9 cellular contexts compared by ENCODE assay signal in genomic region chr6:63140114-63140513, GRCh38.
"Had no signal": no experiment of that assay in that cellular context is flagged by ENCODE, and none has a peak within 500 bp of the region (broad histone marks: within the 10 kb centered on the region; RNA-seq: fewer than 3 reads in every experiment).

No MANE protein-coding gene starts in this region.

- DNase-seq: GM23248, GOT3, H7, HFFc6, IMR-90 had no signal

- H3K4me1 ChIP-seq: HAP-1 had no signal

- ATAC-seq: HCT116, K562 had no signal

- H3K27ac Mint-ChIP-seq: HFFc6 had no signal

- H3K36me3 ChIP-seq: HAP-1 had no signal

- H3K9ac ChIP-seq: GM23248 had no signal

- H3K4me3 Mint-ChIP-seq: HFFc6 had no signal

- H3K9me3 ChIP-seq: HAP-1 had no signal

- H3K4me3 ChIP-seq: GM23248, HAP-1, K562 had no signal

- H3K27ac ChIP-seq: GM23248, HL-60 had no signal
